ENCODE assay signal across 9 cellular contexts in the genomic region with DNA sequence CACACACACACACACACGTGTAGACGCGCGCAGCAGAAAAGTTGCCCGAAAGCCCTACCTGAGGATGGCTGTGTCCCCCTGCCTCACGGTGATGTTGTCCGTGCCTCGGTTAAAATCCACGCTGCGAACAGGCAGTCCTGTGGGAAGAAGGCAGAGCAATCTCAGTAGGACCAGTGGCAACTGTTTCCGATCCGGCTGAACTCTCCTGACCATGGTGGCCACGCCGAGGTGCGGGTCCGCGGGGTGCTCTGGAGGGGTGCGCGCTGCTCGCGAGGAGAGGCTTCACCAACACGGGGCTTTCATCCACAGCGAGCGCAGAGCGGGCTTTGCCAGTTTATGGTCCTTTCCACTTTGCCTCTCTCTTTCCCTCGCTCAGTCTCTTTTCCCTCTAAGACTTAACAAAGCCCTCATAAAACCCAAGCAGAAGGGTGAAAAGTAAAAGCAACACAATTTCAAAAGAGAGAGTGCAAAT. TPM values are rescaled to one million over a fixed set of nuclear protein-coding genes. Genes with fewer than 3 reads are reported as not detected.
DNase-seq lines count a peak whose midpoint lies in the region; ATAC-seq and TF ChIP-seq lines count a peak whose summit lies in the region.
"Had no signal": no experiment of that assay in that cellular context is flagged by ENCODE, and none has a peak within 500 bp of the region (broad histone marks: within the 10 kb centered on the region; RNA-seq: fewer than 3 reads in every experiment).

No MANE protein-coding gene starts in this region.

- no peak overlapping the region for H2AK5ac ChIP-seq in mesendoderm (ENCODE audit: low read length)

- H3K9ac ChIP-seq in endodermal cell (ENCODE audit: extremely low read depth, low read length, poor library complexity, severe bottlenecking): peak overlapping the region; percentile 0
- H3K9ac ChIP-seq in mesendoderm (ENCODE audit: low read length): peak overlapping the region; percentile 75
- H3K9ac ChIP-seq in MM.1S (ENCODE audit: low read length): no peak overlapping the region

- no peaks in the 10 kb centered on the region for H3K36me3 Mint-ChIP-seq in endodermal cell (ENCODE audit: low read depth)
- peaks cover 4% of the 10 kb centered on the region for H3K36me3 Mint-ChIP-seq in type B pancreatic cell

- no peaks in the 10 kb centered on the region for H3F3A ChIP-seq in MM.1S (ENCODE audit: insufficient read depth, low read length)

- no peak overlapping the region for H3K4ac ChIP-seq in mesendoderm (ENCODE audit: low read depth, low read length)

- peaks cover 25% of the 10 kb centered on the region for H3K27me3 Mint-ChIP-seq in endodermal cell (ENCODE audit: insufficient read depth)
- H3K27me3 Mint-ChIP-seq in type B pancreatic cell: peaks cover 35% of the 10 kb centered on the region

- no peak overlapping the region for H3K18ac ChIP-seq in mesendoderm (ENCODE audit: low read length)

- peak; percentile 50 for DNase-seq in NCI-H1092 (lab: John Stamatoyannopoulos, UW)
- DNase-seq in NCI-H1092 treated with DMSO at 0.1 percent for 48 hours (lab: John Stamatoyannopoulos, UW): no peak
- peak; percentile 70 for DNase-seq in endodermal cell
- no peak for DNase-seq in mesendoderm
- DNase-seq in type B pancreatic cell (ENCODE audit: extremely low spot score, unreplicated experiment): no peak
- no peak for DNase-seq in NCI-H345 (lab: John Stamatoyannopoulos, UW)
- no peak for DNase-seq in MM.1S
- DNase-seq: activated CD4-positive, alpha-beta T cell treated with anti-CD3 and anti-CD28 coated beads, Interleukin-2, amount 10 ng/mL, durations not matched to agents 24 days and 14 days had no signal

- H3K4me1 ChIP-seq in endodermal cell (ENCODE audit: control insufficient read depth, insufficient read depth, low read length) (peaks cover 7% of the 10 kb centered on the region), mesendoderm (ENCODE audit: control insufficient read depth, low read depth, low read length) (peaks cover 3% of the 10 kb centered on the region), MM.1S (ENCODE audit: low read length) (no peaks in the 10 kb centered on the region)

- H3K27ac ChIP-seq in endodermal cell (ENCODE audit: low read depth, low read length) (peak overlapping the region; percentile 87), mesendoderm (ENCODE audit: low read depth, low read length) (peak overlapping the region; percentile 13), MM.1S (ENCODE audit: low read length) (no peak overlapping the region)

- H2AFZ ChIP-seq in MM.1S (ENCODE audit: low read length): no peak overlapping the region

- H3K36me3 ChIP-seq in endodermal cell (ENCODE audit: control insufficient read depth, insufficient read depth, low read length): no peaks in the 10 kb centered on the region
- H3K36me3 ChIP-seq in mesendoderm (ENCODE audit: control insufficient read depth, insufficient read depth, low read length): no peaks in the 10 kb centered on the region
- H3K36me3 ChIP-seq in MM.1S (replicated peaks; ENCODE audit: insufficient read depth, low read length): no peaks in the 10 kb centered on the region

- no peak overlapping the region for H2BK5ac ChIP-seq in mesendoderm (ENCODE audit: low read length)

- peaks cover 10% of the 10 kb centered on the region for H3K27me3 ChIP-seq in endodermal cell (ENCODE audit: control insufficient read depth, insufficient read depth, low read length, poor library complexity, severe bottlenecking)
- H3K27me3 ChIP-seq in mesendoderm (ENCODE audit: insufficient read depth, low read length, poor library complexity): no peaks in the 10 kb centered on the region
- H3K27me3 ChIP-seq in MM.1S (replicated peaks; ENCODE audit: insufficient read depth, low read length): no peaks in the 10 kb centered on the region

- no peaks in the 10 kb centered on the region for H3K9me3 ChIP-seq in endodermal cell (ENCODE audit: control insufficient read depth, low read length)
- no peaks in the 10 kb centered on the region for H3K9me3 ChIP-seq in MM.1S (replicated peaks; ENCODE audit: insufficient read depth, low read length)

- H3K23ac ChIP-seq in mesendoderm (ENCODE audit: low read length): peak overlapping the region; percentile 73

- no peaks in the 10 kb centered on the region for H3K9me2 ChIP-seq in MM.1S (replicated peaks; ENCODE audit: insufficient read depth, low read length)

- H4K8ac ChIP-seq in mesendoderm (ENCODE audit: low read depth, low read length): no peak overlapping the region

- WGBS in endodermal cell (ENCODE audit: insufficient coverage in 1 of 2, insufficient read length in 1 of 2), 2 experiments: 0 to 2% methylated on average over 5 to 26 of the region's 26 CpGs
- no CpG with 5 or more reads among the region's 26 CpGs for WGBS in mesendoderm (ENCODE audit: extremely low coverage, insufficient coverage, low lambda C conversion rate)

- H3K4me3 Mint-ChIP-seq in endodermal cell: peak overlapping the region; percentile 70
- peak overlapping the region; percentile 88 for H3K4me3 Mint-ChIP-seq in type B pancreatic cell
- H3K4me3 Mint-ChIP-seq: activated CD4-positive, alpha-beta T cell treated with anti-CD3 and anti-CD28 coated beads, Interleukin-2, amount 10 ng/mL, durations not matched to agents 24 days and 14 days had no signal

- no peak overlapping the region for H4K5ac ChIP-seq in mesendoderm (ENCODE audit: low read length)

- H3K4me2 ChIP-seq in mesendoderm (ENCODE audit: low read length) (peak overlapping the region; percentile 98), MM.1S (ENCODE audit: low read depth, low read length) (no peak overlapping the region)

- ATAC-seq in HG02870 (IDR thresholded peaks at IDR 0.05; ENCODE audit: unreplicated experiment): no peak

- H4K20me1 ChIP-seq in MM.1S (ENCODE audit: insufficient read depth, low read length): no peaks in the 10 kb centered on the region

- no peak for TF ChIP-seq CTCF in endodermal cell (conservative IDR thresholded peaks at IDR 0.05)
- TF ChIP-seq CTCF in type B pancreatic cell (conservative IDR thresholded peaks at IDR 0.05): no peak
- no peak for TF ChIP-seq CTCF in MM.1S (IDR thresholded peaks at IDR 0.05; ENCODE audit: low read length)

- H2BK15ac ChIP-seq in mesendoderm (replicated peaks; ENCODE audit: low read depth): no peak overlapping the region

- H3K79me2 ChIP-seq in mesendoderm (ENCODE audit: control insufficient read depth, insufficient read depth, low read length) (no peaks in the 10 kb centered on the region), MM.1S (ENCODE audit: low read length) (no peaks in the 10 kb centered on the region)

- peaks cover 36% of the 10 kb centered on the region for H3K4me1 Mint-ChIP-seq in endodermal cell
- peaks cover 36% of the 10 kb centered on the region for H3K4me1 Mint-ChIP-seq in type B pancreatic cell (ENCODE audit: unreplicated experiment)
- H3K4me1 Mint-ChIP-seq: activated CD4-positive, alpha-beta T cell treated with anti-CD3 and anti-CD28 coated beads, Interleukin-2, amount 10 ng/mL, durations not matched to agents 24 days and 14 days had no signal

- H3K79me1 ChIP-seq in mesendoderm (ENCODE audit: low read length): no peaks in the 10 kb centered on the region

- no peak overlapping the region for H3K27ac Mint-ChIP-seq in endodermal cell
- H3K27ac Mint-ChIP-seq in type B pancreatic cell: peak overlapping the region; percentile 78
- H3K27ac Mint-ChIP-seq: activated CD4-positive, alpha-beta T cell treated with anti-CD3 and anti-CD28 coated beads, Interleukin-2, amount 10 ng/mL, durations not matched to agents 24 days and 14 days had no signal

- H2BK120ac ChIP-seq in mesendoderm (ENCODE audit: low read depth, low read length): no peak overlapping the region

- H3K9me3 Mint-ChIP-seq in endodermal cell (no peaks in the 10 kb centered on the region), type B pancreatic cell (no peaks in the 10 kb centered on the region)
- H3K9me3 Mint-ChIP-seq: activated CD4-positive, alpha-beta T cell treated with anti-CD3 and anti-CD28 coated beads, Interleukin-2, amount 10 ng/mL, durations not matched to agents 24 days and 14 days had no signal

- H3K4me3 ChIP-seq in endodermal cell (ENCODE audit: low read length) (peak overlapping the region; percentile 80), mesendoderm (ENCODE audit: low read length) (peak overlapping the region; percentile 70), MM.1S (ENCODE audit: low read length) (no peak overlapping the region)

- H3K56ac ChIP-seq in mesendoderm (ENCODE audit: low read length): peak overlapping the region; percentile 81

RNA-seq across cellular contexts. Expression of gene LSAMP, which starts 0.4 kb away (rescaled TPM):
- total RNA-seq in endodermal cell: 10 to 100 TPM in 1 of 2 donors, 1 to 10 TPM in 1; 4.4 to 10.2 TPM
- 28.7 TPM for polyA plus RNA-seq in endodermal cell (2013, experiment 1 of 2)
- polyA plus RNA-seq in endodermal cell (2013, experiment 2 of 2): 26.9 TPM
- polyA plus RNA-seq in mesendoderm (2013, experiment 1 of 2): 0.56 TPM
- polyA plus RNA-seq in mesendoderm (2013, experiment 2 of 2): 0.91 TPM
- total RNA-seq in type B pancreatic cell (ENCODE audit: low replicate concordance): 17.0 and 64.9 TPM in 2 replicates
- total RNA-seq: activated CD4-positive, alpha-beta T cell treated with anti-CD3 and anti-CD28 coated beads, Interleukin-2, amount 10 ng/mL, durations not matched to agents 24 days and 14 days had no signal

Comparison
In these comparisons a context has a peak if more than half of its experiments do, and no peak if none do; other contexts are left out.
1. DNase-seq: peak in NCI-H1092 (single experiment) and endodermal cell (single experiment); none in NCI-H1092 treated with DMSO at 0.1 percent for 48 hours (single experiment), mesendoderm (single experiment), type B pancreatic cell (single experiment), NCI-H345 (single experiment) and MM.1S (single experiment).